In the genomic region with DNA sequence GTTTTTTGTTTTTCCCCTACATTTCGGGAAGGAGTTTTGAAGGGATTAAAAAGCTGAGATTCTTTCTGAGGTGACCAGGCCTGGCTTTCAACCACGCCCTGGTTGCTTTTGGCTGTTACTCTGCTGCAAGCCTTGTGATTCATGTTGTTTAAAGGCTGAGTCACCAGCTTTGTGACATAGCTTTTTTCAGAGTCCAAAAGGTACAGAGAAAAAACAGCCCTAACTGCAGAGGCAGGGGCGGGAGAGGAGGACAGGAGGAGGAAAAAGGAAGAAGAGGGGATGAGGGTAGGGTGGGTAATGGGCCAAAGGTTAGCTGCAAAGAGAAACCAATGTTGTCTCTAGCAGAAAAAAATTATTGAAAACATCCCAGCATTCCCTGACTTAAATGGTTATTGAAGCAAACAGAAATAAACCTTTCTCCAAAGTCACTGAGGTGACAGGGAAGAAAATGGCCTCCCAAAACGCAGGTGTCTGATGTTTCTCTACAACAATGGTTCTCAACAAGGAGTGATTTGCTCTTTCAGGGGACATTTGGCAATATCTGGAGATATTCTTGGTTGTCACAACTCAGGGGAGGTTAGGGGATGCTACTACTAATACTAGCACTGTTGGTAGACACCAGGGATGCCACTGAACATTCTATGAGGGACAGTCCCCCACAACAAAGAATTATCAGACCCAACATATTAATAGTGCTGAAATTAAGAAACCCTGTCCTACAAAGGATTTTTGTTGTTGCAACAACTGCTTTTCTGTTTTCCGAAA, we compare ENCODE assay signal across 1 cellular context.
TF ChIP-seq lines count a peak whose summit lies in the region.

No MANE protein-coding gene starts in this region.

TF ChIP-seq in HepG2, 621 proteins besides CTCF, POLR2A, EP300 and RAD21 (continued from another document):
- TF ChIP-seq YEATS4 (CRISPR knock-in tag; IDR thresholded peaks at IDR 0.05; ENCODE audit: borderline replicate concordance) (peak; percentile 24; the same call in 1 of the 2 replicates), TEAD3 (CRISPR knock-in tag; optimal IDR thresholded peaks at IDR 0.05; ENCODE audit: borderline replicate concordance) (peak; percentile 34), SMC3 (IDR thresholded peaks at IDR 0.05; ENCODE audit: low read length) (no peak), HDAC2 (CRISPR knock-in tag; IDR thresholded peaks at IDR 0.05) (peak; percentile 48), TCF7 (IDR thresholded peaks at IDR 0.05; ENCODE audit: low read depth) (0 out of 2 replicates have a peak, but pooled peaks have one; percentile 14), ZNF709 (CRISPR knock-in tag; IDR thresholded peaks at IDR 0.05) (0 out of 2 replicates have a peak, but pooled peaks have one; percentile 19), HDAC1 (CRISPR knock-in tag; IDR thresholded peaks at IDR 0.05) (peak; percentile 52)
- TF ChIP-seq, protein P1, sequence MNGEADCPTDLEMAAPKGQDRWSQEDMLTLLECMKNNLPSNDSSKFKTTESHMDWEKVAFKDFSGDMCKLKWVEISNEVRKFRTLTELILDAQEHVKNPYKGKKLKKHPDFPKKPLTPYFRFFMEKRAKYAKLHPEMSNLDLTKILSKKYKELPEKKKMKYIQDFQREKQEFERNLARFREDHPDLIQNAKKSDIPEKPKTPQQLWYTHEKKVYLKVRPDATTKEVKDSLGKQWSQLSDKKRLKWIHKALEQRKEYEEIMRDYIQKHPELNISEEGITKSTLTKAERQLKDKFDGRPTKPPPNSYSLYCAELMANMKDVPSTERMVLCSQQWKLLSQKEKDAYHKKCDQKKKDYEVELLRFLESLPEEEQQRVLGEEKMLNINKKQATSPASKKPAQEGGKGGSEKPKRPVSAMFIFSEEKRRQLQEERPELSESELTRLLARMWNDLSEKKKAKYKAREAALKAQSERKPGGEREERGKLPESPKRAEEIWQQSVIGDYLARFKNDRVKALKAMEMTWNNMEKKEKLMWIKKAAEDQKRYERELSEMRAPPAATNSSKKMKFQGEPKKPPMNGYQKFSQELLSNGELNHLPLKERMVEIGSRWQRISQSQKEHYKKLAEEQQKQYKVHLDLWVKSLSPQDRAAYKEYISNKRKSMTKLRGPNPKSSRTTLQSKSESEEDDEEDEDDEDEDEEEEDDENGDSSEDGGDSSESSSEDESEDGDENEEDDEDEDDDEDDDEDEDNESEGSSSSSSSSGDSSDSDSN (CRISPR knock-in tag; IDR thresholded peaks at IDR 0.05): peak; percentile 21; the same call in 1 of the 2 replicates
- TF ChIP-seq, protein P2, sequence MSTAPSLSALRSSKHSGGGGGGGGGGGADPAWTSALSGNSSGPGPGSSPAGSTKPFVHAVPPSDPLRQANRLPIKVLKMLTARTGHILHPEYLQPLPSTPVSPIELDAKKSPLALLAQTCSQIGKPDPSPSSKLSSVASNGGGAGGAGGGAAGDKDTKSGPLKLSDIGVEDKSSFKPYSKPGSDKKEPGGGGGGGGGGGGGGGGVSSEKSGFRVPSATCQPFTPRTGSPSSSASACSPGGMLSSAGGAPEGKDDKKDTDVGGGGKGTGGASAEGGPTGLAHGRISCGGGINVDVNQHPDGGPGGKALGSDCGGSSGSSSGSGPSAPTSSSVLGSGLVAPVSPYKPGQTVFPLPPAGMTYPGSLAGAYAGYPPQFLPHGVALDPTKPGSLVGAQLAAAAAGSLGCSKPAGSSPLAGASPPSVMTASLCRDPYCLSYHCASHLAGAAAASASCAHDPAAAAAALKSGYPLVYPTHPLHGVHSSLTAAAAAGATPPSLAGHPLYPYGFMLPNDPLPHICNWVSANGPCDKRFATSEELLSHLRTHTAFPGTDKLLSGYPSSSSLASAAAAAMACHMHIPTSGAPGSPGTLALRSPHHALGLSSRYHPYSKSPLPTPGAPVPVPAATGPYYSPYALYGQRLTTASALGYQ (CRISPR knock-in tag; IDR thresholded peaks at IDR 0.05): no peak
